In the genomic region with DNA sequence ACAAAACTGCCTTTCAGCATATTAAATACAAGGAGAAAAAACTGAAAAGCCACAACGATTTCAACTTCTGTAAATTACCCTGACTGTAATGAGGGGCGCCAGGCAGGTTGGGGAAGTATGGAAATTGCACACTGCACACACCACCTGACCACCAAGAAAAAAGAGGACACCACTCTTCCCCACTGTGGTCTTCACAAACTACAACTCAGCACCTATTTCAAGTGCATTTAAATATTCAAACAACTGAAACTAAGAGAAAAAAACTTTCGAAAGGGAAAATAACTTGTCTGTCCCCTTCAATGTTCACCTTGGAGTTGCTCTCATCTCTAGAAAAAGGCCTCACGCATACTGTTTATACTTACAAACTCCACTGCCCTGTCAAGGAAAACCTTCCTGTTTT, we compare ENCODE assay signal across 8 cellular contexts. TPM values are rescaled to one million over a fixed set of nuclear protein-coding genes. Genes with fewer than 3 reads are reported as not detected.
DNase-seq lines count a peak whose midpoint lies in the region; ATAC-seq and TF ChIP-seq lines count a peak whose summit lies in the region.

No MANE protein-coding gene starts in this region.

- H3K4me1 ChIP-seq in esophagus (ENCODE audit: control insufficient read depth in 2 of 2, insufficient read depth in 2 of 2, low read length in 1 of 2) (peaks cover 0 to 2% of the 10 kb centered on the region in 2 donors), psoas muscle (peaks cover 51% of the 10 kb centered on the region)

- H3K9me3 ChIP-seq in esophagus (ENCODE audit: control insufficient read depth in 2 of 2, insufficient read depth in 1 of 2, low read depth in 1 of 2, low read length in 1 of 2) = no peaks in the 10 kb centered on the region
- no peaks in the 10 kb centered on the region for H3K9me3 ChIP-seq in psoas muscle

- ATAC-seq in GM21447 (IDR thresholded peaks at IDR 0.05; ENCODE audit: unreplicated experiment) (peak; percentile 37), psoas muscle (no peak), HG03045 (IDR thresholded peaks at IDR 0.05; ENCODE audit: unreplicated experiment) (no peak)

- H3K27me3 ChIP-seq in esophagus (ENCODE audit: control insufficient read depth in 1 of 2, insufficient read depth in 2 of 2, low read length in 2 of 2) (no peaks in the 10 kb centered on the region), psoas muscle (ENCODE audit: insufficient read depth in 3 of 3, low read length in 2 of 3) (no peaks in the 10 kb centered on the region)

- H3K27ac ChIP-seq in esophagus (ENCODE audit: low read depth in 2 of 2, low read length in 1 of 2) (peak overlapping the region; percentile 73 to 98), psoas muscle (peak overlapping the region; percentile 91)

- intact Hi-C loops in psoas muscle (cut with DNase I) = loop anchor here (5.0 to 10.0 kb wide), 4 partner anchors 53 to 125 kb away; a partner anchor contains a TSS

- H3K36me3 ChIP-seq in esophagus (ENCODE audit: control insufficient read depth in 2 of 2, insufficient read depth in 2 of 2, low read length in 1 of 2) = no peaks in the 10 kb centered on the region
- H3K36me3 ChIP-seq in psoas muscle (ENCODE audit: insufficient read depth in 1 of 2, low read depth in 1 of 2) = peaks cover 0 to 6% of the 10 kb centered on the region in 2 donors

- DNase-seq in AML-193 (lab: John Stamatoyannopoulos, UW) (peak; percentile 70 to 76), RKO (ENCODE audit: low spot score) (peak; percentile 31), psoas muscle (no peak), mesenteric fat pad (ENCODE audit: low spot score) (no peak), H4 (ENCODE audit: low spot score) (no peak)

- WGBS in esophagus, 2 donors = 9 to 11% methylated on average over 4 of the region's 4 CpGs
- 20 to 22% (median 20%) methylated on average over 4 of the region's 4 CpGs for WGBS in psoas muscle, 3 donors

- peak overlapping the region; percentile 72 to 99 for H3K4me3 ChIP-seq in esophagus (ENCODE audit: low read depth in 1 of 2, low read length in 2 of 2)
- H3K4me3 ChIP-seq in psoas muscle = peak overlapping the region; percentile 70

- no peak for TF ChIP-seq CTCF in psoas muscle (IDR thresholded peaks at IDR 0.05)

RNA-seq across cellular contexts. Expression of a gene that starts 1.5 kb away (rescaled TPM):
- polyA plus RNA-seq in esophagus (10 to 100 TPM; 19.7 to 22.4 TPM), psoas muscle (10 to 100 TPM; 16.6 to 38.9 (median 21.7) TPM)
- total RNA-seq in psoas muscle (10 to 100 TPM; 66.6 to 88.3 (median 79.6) TPM), mesenteric fat pad (74.7 TPM)
- 9.7 and 13.6 TPM in 2 replicates for total RNA-seq in H4 (2014; rRNA removed; shearing (Covaris generic))

RNA-seq across cellular contexts. Expression of a gene that starts 58.3 kb away (rescaled TPM):
- 10 to 100 TPM in 1 of 2 donors, 1 to 10 TPM in 1; 9.8 to 29.4 TPM for polyA plus RNA-seq in esophagus
- 10 to 100 TPM; 36.3 to 77.4 (median 68.5) TPM for total RNA-seq in psoas muscle
- polyA plus RNA-seq in psoas muscle = 100 to 1,000 TPM in 1 of 3 donors, 10 to 100 TPM in 2; 44.2 to 134 (median 70.2) TPM
- 59.9 TPM for total RNA-seq in mesenteric fat pad
- 28.8 and 29.1 TPM in 2 replicates for total RNA-seq in H4 (2014; rRNA removed; shearing (Covaris generic))

Comparison
In these comparisons a context has a peak if more than half of its experiments do, and no peak if none do; other contexts are left out.
1. DNase-seq: peak in AML-193 (2 of 2) and RKO (single experiment); none in psoas muscle (0 of 2), mesenteric fat pad (single experiment) and H4 (single experiment).